Comparison of ENCODE assay signal across 2 cellular contexts in genomic region chr1:200378096-200378495, GRCh38.
TF ChIP-seq lines count a peak whose summit lies in the region.

No MANE protein-coding gene starts in this region.

TF ChIP-seq in HepG2, 621 proteins besides CTCF, POLR2A, EP300 and RAD21:
- TF ChIP-seq ZNF704 (CRISPR knock-in tag; IDR thresholded peaks at IDR 0.05; ENCODE audit: borderline replicate concordance), result no peak
- TF ChIP-seq MAFK (conservative IDR thresholded peaks at IDR 0.05 in 1 of 2, IDR thresholded peaks at IDR 0.05 in 1 of 2; ENCODE audit: low read length in 2 of 2), result peak; percentile 41 to 73; a peak in 3 of 4 replicates
- no peak for TF ChIP-seq ZNF484 (CRISPR knock-in tag; IDR thresholded peaks at IDR 0.05; ENCODE audit: borderline replicate concordance, low read depth)
- no peak for TF ChIP-seq PPARG (CRISPR knock-in tag; conservative IDR thresholded peaks at IDR 0.05)
- TF ChIP-seq YEATS4 (CRISPR knock-in tag; IDR thresholded peaks at IDR 0.05; ENCODE audit: borderline replicate concordance), result no peak
- TF ChIP-seq MAFF (IDR thresholded peaks at IDR 0.05; ENCODE audit: low read depth, low read length), result peak; percentile 67

TF ChIP-seq in K562, 482 proteins besides CTCF, POLR2A, EP300 and RAD21:
- TF ChIP-seq IFI16 (CRISPR knock-in tag; IDR thresholded peaks at IDR 0.05), result no peak
- no peak for TF ChIP-seq ZNF134 (CRISPR knock-in tag; conservative IDR thresholded peaks at IDR 0.05)
- TF ChIP-seq CBFA2T2 (conservative IDR thresholded peaks at IDR 0.05), result no peak
- TF ChIP-seq XRCC4 (IDR thresholded peaks at IDR 0.05; ENCODE audit: extremely low read depth, insufficient read depth, insufficient read length), result no peak
- TF ChIP-seq SP1 (CRISPR knock-in tag; IDR thresholded peaks at IDR 0.05), result no peak
- no peak for TF ChIP-seq ZNF239 (CRISPR knock-in tag; IDR thresholded peaks at IDR 0.05)
- TF ChIP-seq C11orf30 (IDR thresholded peaks at IDR 0.05; ENCODE audit: low read depth), result peak; percentile 44; the same call in 1 of the 2 replicates
- TF ChIP-seq MAFF (IDR thresholded peaks at IDR 0.05; ENCODE audit: low read length), result 0 out of 2 replicates have a peak, but pooled peaks have one; percentile 4
- no peak for TF ChIP-seq BMI1 (IDR thresholded peaks at IDR 0.05; ENCODE audit: low read length)
- TF ChIP-seq ZNF316 (IDR thresholded peaks at IDR 0.05), result peak; percentile 69
- no peak for TF ChIP-seq ZBTB40 (IDR thresholded peaks at IDR 0.05)
- no peak for TF ChIP-seq ZBTB40 (CRISPR knock-in tag; IDR thresholded peaks at IDR 0.05)
- no peak for TF ChIP-seq E2F1 (CRISPR knock-in tag; IDR thresholded peaks at IDR 0.05)
